ENCODE assay signal across 32 cellular contexts in the genomic region with DNA sequence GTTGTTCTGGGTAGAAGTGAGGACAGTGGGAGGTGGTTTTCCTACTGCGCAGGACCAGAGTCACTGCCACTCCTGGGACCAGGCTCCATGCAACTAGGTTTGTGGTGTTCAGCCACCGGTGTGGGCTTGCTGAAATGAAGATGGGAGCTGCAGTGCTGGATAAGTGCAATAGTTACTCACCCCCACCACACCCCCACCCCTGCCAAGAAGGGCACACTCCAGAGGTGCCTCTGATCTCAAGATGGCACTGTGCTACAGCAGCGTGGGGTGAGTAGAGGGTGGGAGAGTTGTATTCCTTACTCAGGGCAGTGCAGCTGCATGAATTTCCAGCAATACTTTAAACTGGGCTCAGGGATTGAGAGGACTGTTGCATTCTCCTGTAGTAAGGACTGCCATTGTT.
"Had no signal": no experiment of that assay in that cellular context is flagged by ENCODE, and none has a peak within 500 bp of the region (broad histone marks: within the 10 kb centered on the region; RNA-seq: fewer than 3 reads in every experiment).

No MANE protein-coding gene starts in this region.

- H3K36me3 ChIP-seq: colonic mucosa, esophagus muscularis mucosa, gastrocnemius medialis, heart left ventricle, WERI-Rb-1 had no signal

- H3K4me1 ChIP-seq: body of pancreas, colonic mucosa, esophagus muscularis mucosa, foreskin keratinocyte, gastrocnemius medialis, heart left ventricle had no signal

- H3K4me1 Mint-ChIP-seq: activated B cell treated with CpG ODN at 0.5 μM for 24 hours; activated T-helper 17 cell treated with anti-CD3 and anti-CD28 coated beads, Interleukin-2, amount 50 U/mL, for 72 hours had no signal

- H3K4me3 Mint-ChIP-seq: activated B cell treated with CpG ODN at 0.5 μM for 24 hours; activated CD8-positive, alpha-beta T cell treated with anti-CD3 and anti-CD28 coated beads for 36 hours; activated naive CD8-positive, alpha-beta T cell; activated T-cell treated with anti-CD3 and anti-CD28 coated beads, Interleukin-2, amount 50 U/mL, for 4 hours; activated T-helper 17 cell treated with anti-CD3 and anti-CD28 coated beads, Interleukin-2, amount 50 U/mL, for 72 hours; dendritic cell treated with granulocyte-macrophage colony-stimulating factor and Interleukin-4, amounts not matched to agents 40 ng/mL and 50 ng/mL, for 4 days; effector memory CD8-positive, alpha-beta T cell; T-helper 17 cell; T-helper 2 cell treated with Interferon-gamma antibody and Interleukin-4, amounts not matched to agents 5 μg/mL and 100 μg/mL, for 36 hours had no signal

- H3K27ac ChIP-seq: body of pancreas, colonic mucosa, dorsolateral prefrontal cortex, esophagus muscularis mucosa, foreskin keratinocyte, gastrocnemius medialis, heart left ventricle, WERI-Rb-1 had no signal

- ATAC-seq: activated CD4-positive, CD25-positive, alpha-beta regulatory T cell treated with anti-CD3 and anti-CD28 coated beads, Interleukin-2, amount 50 U/mL, for 24 hours; activated CD8-positive, alpha-beta T cell treated with anti-CD3 and anti-CD28 coated beads for 36 hours; activated T-cell treated with anti-CD3 and anti-CD28 coated beads, Interleukin-2, amount 50 U/mL, for 4 hours; activated T-helper 17 cell treated with anti-CD3 and anti-CD28 coated beads, Interleukin-2, amount 50 U/mL, for 72 hours; body of pancreas; effector memory CD8-positive, alpha-beta T cell; foreskin keratinocyte; gastrocnemius medialis; T-helper 17 cell had no signal

- H3K9me3 ChIP-seq: body of pancreas, colonic mucosa, esophagus muscularis mucosa, gastrocnemius medialis had no signal

- H3K27me3 Mint-ChIP-seq: activated CD8-positive, alpha-beta T cell treated with anti-CD3 and anti-CD28 coated beads for 36 hours; dendritic cell treated with granulocyte-macrophage colony-stimulating factor and Interleukin-4, amounts not matched to agents 40 ng/mL and 50 ng/mL, for 4 days had no signal

- H3K9me3 Mint-ChIP-seq: T-helper 2 cell treated with Interferon-gamma antibody and Interleukin-4, amounts not matched to agents 5 μg/mL and 100 μg/mL, for 36 hours had no signal

- H3K36me3 Mint-ChIP-seq: activated naive CD8-positive, alpha-beta T cell had no signal

- H3K27ac Mint-ChIP-seq: activated B cell treated with CpG ODN at 0.5 μM for 24 hours; activated CD8-positive, alpha-beta T cell treated with anti-CD3 and anti-CD28 coated beads for 36 hours; activated naive CD8-positive, alpha-beta T cell; activated T-helper 17 cell treated with anti-CD3 and anti-CD28 coated beads, Interleukin-2, amount 50 U/mL, for 72 hours; dendritic cell treated with granulocyte-macrophage colony-stimulating factor and Interleukin-4, amounts not matched to agents 40 ng/mL and 50 ng/mL, for 4 days; effector memory CD8-positive, alpha-beta T cell; T-helper 17 cell; T-helper 2 cell treated with Interferon-gamma antibody and Interleukin-4, amounts not matched to agents 5 μg/mL and 100 μg/mL, for 36 hours had no signal

- H3K4me3 ChIP-seq: body of pancreas, colonic mucosa, dorsolateral prefrontal cortex, esophagus muscularis mucosa, gastrocnemius medialis, heart left ventricle had no signal

- DNase-seq: activated B cell treated with CpG ODN at 0.5 μM for 24 hours; activated CD4-positive, alpha-beta T cell treated with anti-CD3 and anti-CD28 coated beads for 48 hours; activated CD4-positive, alpha-beta T cell treated with anti-CD3 and anti-CD28 coated beads, Interleukin-2, amount 50 U/mL, for 1 hour; activated CD4-positive, alpha-beta T cell treated with anti-CD3 and anti-CD28 coated beads, Interleukin-2, amount 50 U/mL, for 48 hours; activated CD8-positive, alpha-beta memory T cell treated with anti-CD3 and anti-CD28 coated beads for 24 hours; activated CD8-positive, alpha-beta T cell treated with anti-CD3 and anti-CD28 coated beads for 36 hours; activated effector memory CD4-positive, alpha-beta T cell treated with Interleukin-2 at 50 U/mL for 16 hours; activated gamma-delta T cell treated with Interleukin-2 at 50 U/mL for 16 hours; activated naive CD4-positive, alpha-beta T cell treated with anti-CD3 and anti-CD28 coated beads, Interleukin-2, amount 50 U/mL, for 16 hours; activated naive CD4-positive, alpha-beta T cell treated with Interleukin-2 at 50 U/mL for 16 hours; activated T-cell treated with anti-CD3 and anti-CD28 coated beads, Interleukin-2, amount 50 U/mL, for 4 hours; amniotic stem cell; effector CD4-positive, alpha-beta T cell; effector memory CD8-positive, alpha-beta T cell; erythroblast; foreskin keratinocyte; gastrocnemius medialis; glutamatergic neuron; heart left ventricle; T-helper 1 cell; T-helper 17 cell; T1000; WERI-Rb-1 had no signal
